11 cellular contexts compared by ENCODE assay signal in genomic region chr5:80191397-80191796, GRCh38.
DNase-seq lines count a peak whose midpoint lies in the region; ATAC-seq and TF ChIP-seq lines count a peak whose summit lies in the region.
"Had no signal": no experiment of that assay in that cellular context is flagged by ENCODE, and none has a peak within 500 bp of the region (broad histone marks: within the 10 kb centered on the region; RNA-seq: fewer than 3 reads in every experiment).

No MANE protein-coding gene starts in this region.

- peaks cover 95% of the 10 kb centered on the region for H3K79me2 ChIP-seq in OCI-LY7 (ENCODE audit: insufficient read depth, low read depth, low read length)

- POLR2A ChIA-PET in OCI-LY7 (lab: Charles Lee) = interaction anchor here (0.5 to 5.1 kb wide), 12 partner anchors 8 to 65 kb away, joined by 3 to 91 read pairs (median 6); partner anchors contain the start of gene SERINC5

- DNase-seq in OCI-LY7 (ENCODE audit: low spot score) = no peak
- no peak for DNase-seq in effector memory CD8-positive, alpha-beta T cell
- no peak for DNase-seq in stimulated activated effector memory CD8-positive, alpha-beta T cell treated with anti-CD3 and anti-CD28 coated beads, Interleukin-12 subunit alpha, Interleukin-12 subunit beta, amount 100 ng/mL, for 72 hours (ENCODE audit: low spot score in 2 of 2)
- DNase-seq in epidermal melanocyte (ENCODE audit: insufficient read length, low spot score) = no peak
- no peak for DNase-seq in sciatic nerve (ENCODE audit: low spot score)
- DNase-seq: DMS79, left colon, NCI-H2171 had no signal

- H3K9me3 Mint-ChIP-seq in effector memory CD8-positive, alpha-beta T cell = no peaks in the 10 kb centered on the region
- no peaks in the 10 kb centered on the region for H3K9me3 Mint-ChIP-seq in stimulated activated effector memory CD8-positive, alpha-beta T cell treated with anti-CD3 and anti-CD28 coated beads, Interleukin-12 subunit alpha, Interleukin-12 subunit beta, amount 100 ng/mL, for 72 hours

- H3K27me3 Mint-ChIP-seq in effector memory CD8-positive, alpha-beta T cell = no peaks in the 10 kb centered on the region

- peak overlapping the region; percentile 73 for H3K4me2 ChIP-seq in OCI-LY7 (ENCODE audit: low read length)

- intact Hi-C loops in OCI-LY7 (cut with micrococcal nuclease; ENCODE audit: unreplicated experiment) = loop anchor here (2.0 kb wide), 1 partner anchor 49 kb away; no protein-coding TSS in a partner anchor
- intact Hi-C loops in sciatic nerve (cut with DNase I) = no loop called here

- H3K4me1 Mint-ChIP-seq in effector memory CD8-positive, alpha-beta T cell (ENCODE audit: low read depth in 2 of 2) = peaks cover 60 to 62% of the 10 kb centered on the region in 2 donors
- H3K4me1 Mint-ChIP-seq in stimulated activated effector memory CD8-positive, alpha-beta T cell treated with anti-CD3 and anti-CD28 coated beads, Interleukin-12 subunit alpha, Interleukin-12 subunit beta, amount 100 ng/mL, for 72 hours = peaks cover 81% of the 10 kb centered on the region

- no peaks in the 10 kb centered on the region for H3K9me2 ChIP-seq in OCI-LY7 (ENCODE audit: insufficient read depth, low read length)

- H3K4me1 ChIP-seq in OCI-LY7 (ENCODE audit: insufficient read depth, low read length, poor library complexity, severe bottlenecking) = peaks cover 99% of the 10 kb centered on the region

- H3K4me3 ChIP-seq in OCI-LY7 (ENCODE audit: low read depth, low read length, poor library complexity, severe bottlenecking) = peak overlapping the region; percentile 54

- H3K4me3 Mint-ChIP-seq in effector memory CD8-positive, alpha-beta T cell = peak overlapping the region; percentile 44 to 60
- peak overlapping the region; percentile 70 for H3K4me3 Mint-ChIP-seq in stimulated activated effector memory CD8-positive, alpha-beta T cell treated with anti-CD3 and anti-CD28 coated beads, Interleukin-12 subunit alpha, Interleukin-12 subunit beta, amount 100 ng/mL, for 72 hours

- peak overlapping the region; percentile 98 for H3K27ac ChIP-seq in OCI-LY7 (ENCODE audit: low read depth, low read length, poor library complexity, severe bottlenecking)

- no peaks in the 10 kb centered on the region for H3K9me3 ChIP-seq in OCI-LY7 (ENCODE audit: low read length)

- H4K20me1 ChIP-seq in OCI-LY7 (ENCODE audit: insufficient read depth, low read length) = no peaks in the 10 kb centered on the region

- ATAC-seq in GM18498 (IDR thresholded peaks at IDR 0.05; ENCODE audit: unreplicated experiment) (peak; percentile 3), sciatic nerve (no peak), GM18519 (IDR thresholded peaks at IDR 0.05; ENCODE audit: low FRiP score, unreplicated experiment) (no peak)
- no peak for ATAC-seq in effector memory CD8-positive, alpha-beta T cell (replicated peaks)
- no peak for ATAC-seq in stimulated activated effector memory CD8-positive, alpha-beta T cell treated with anti-CD3 and anti-CD28 coated beads, Interleukin-12 subunit alpha, Interleukin-12 subunit beta, amount 100 ng/mL, for 72 hours
- ATAC-seq: HepG2 had no signal

- H3K27ac Mint-ChIP-seq in effector memory CD8-positive, alpha-beta T cell = peak overlapping the region; percentile 87 to 92
- peak overlapping the region; percentile 86 for H3K27ac Mint-ChIP-seq in stimulated activated effector memory CD8-positive, alpha-beta T cell treated with anti-CD3 and anti-CD28 coated beads, Interleukin-12 subunit alpha, Interleukin-12 subunit beta, amount 100 ng/mL, for 72 hours

- peaks cover 16% of the 10 kb centered on the region for H3K36me3 ChIP-seq in OCI-LY7 (ENCODE audit: insufficient read depth, low read length)

- H2AFZ ChIP-seq in OCI-LY7 (ENCODE audit: low read length) = no peak overlapping the region; the same call in 1 of the 2 replicates

- CTCF ChIA-PET in OCI-LY7 (lab: Charles Lee; ENCODE audit: unreplicated experiment) = interaction anchor here (1.0 kb wide), 1 partner anchor 27 kb away, joined by 3 read pairs; no protein-coding TSS in a partner anchor

- peaks cover 4% of the 10 kb centered on the region for H3K36me3 Mint-ChIP-seq in effector memory CD8-positive, alpha-beta T cell (ENCODE audit: insufficient read depth)
- H3K36me3 Mint-ChIP-seq in stimulated activated effector memory CD8-positive, alpha-beta T cell treated with anti-CD3 and anti-CD28 coated beads, Interleukin-12 subunit alpha, Interleukin-12 subunit beta, amount 100 ng/mL, for 72 hours = peaks cover 5% of the 10 kb centered on the region

- BruUV-seq in OCI-LY7 (replicated peaks; lab: Mats Ljungman, UMichigan) = TSS peak; percentile 90

- TF ChIP-seq CTCF in OCI-LY7 (conservative IDR thresholded peaks at IDR 0.05; ENCODE audit: low read length) = no peak
